ENCODE assay signal across 8 cellular contexts in genomic region chr15:52256366-52256765, GRCh38. TPM values are rescaled to one million over a fixed set of nuclear protein-coding genes. Genes with fewer than 3 reads are reported as not detected.
DNase-seq lines count a peak whose midpoint lies in the region; ATAC-seq and TF ChIP-seq lines count a peak whose summit lies in the region.

No MANE protein-coding gene starts in this region.

- no peak overlapping the region for H3K4me3 ChIP-seq in MG63
- peak overlapping the region; percentile 56 for H3K4me3 ChIP-seq in adipocyte (ENCODE audit: low read length)
- H3K4me3 ChIP-seq in heart right ventricle = peak overlapping the region in 3 of 10 donors; percentile 9 to 15 (median 9)
- no peak overlapping the region for H3K4me3 ChIP-seq in retinal pigment epithelial cell (ENCODE audit: low read length)

- no peaks in the 10 kb centered on the region for H3K27me3 ChIP-seq in MG63
- no peaks in the 10 kb centered on the region for H3K27me3 ChIP-seq in adipocyte (replicated peaks; ENCODE audit: control insufficient read depth, insufficient read depth, low read length)
- H3K27me3 ChIP-seq in heart right ventricle = no peaks in the 10 kb centered on the region

- ATAC-seq in heart right ventricle (peak; percentile 32 to 79 (median 52)), HG03025 (IDR thresholded peaks at IDR 0.05; ENCODE audit: low FRiP score, unreplicated experiment) (no peak)

- H3K36me3 ChIP-seq in MG63 = no peaks in the 10 kb centered on the region
- no peaks in the 10 kb centered on the region for H3K36me3 ChIP-seq in adipocyte (ENCODE audit: control insufficient read depth, insufficient read depth, low read length, severe bottlenecking)
- H3K36me3 ChIP-seq in heart right ventricle = peaks cover 0 to 15% (median 0%) of the 10 kb centered on the region in 9 donors

- H3K9ac ChIP-seq in adipocyte (ENCODE audit: low read length) = peak overlapping the region; percentile 41

- H3K27ac ChIP-seq in heart right ventricle = no peak overlapping the region

- WGBS in heart right ventricle, 2 donors = 7 to 8% methylated on average over 10 of the region's 10 CpGs

- H3K4me1 ChIP-seq in adipocyte (ENCODE audit: control insufficient read depth, insufficient read depth, low read length) (peaks cover 43% of the 10 kb centered on the region), heart right ventricle (peaks cover 0 to 51% (median 18%) of the 10 kb centered on the region in 9 donors)

- H3K9me3 ChIP-seq in MG63 (no peaks in the 10 kb centered on the region), adipocyte (ENCODE audit: control insufficient read depth, low read length) (no peaks in the 10 kb centered on the region), heart right ventricle (no peaks in the 10 kb centered on the region)

- TF ChIP-seq CTCF in heart right ventricle (IDR thresholded peaks at IDR 0.05) = peak; percentile 73 to 82 (median 78)
- peak; percentile 72 for TF ChIP-seq CTCF in retinal pigment epithelial cell (conservative IDR thresholded peaks at IDR 0.05; ENCODE audit: low read depth, low read length)

- intact Hi-C loops in heart right ventricle (cut with DNase I) = loop anchor here in 9 of 10 donors (1.0 to 10.0 kb wide), 8 partner anchors 68 to 479 kb away; partner anchors contain the start of gene ARPP19 (in 2 of the 9)

- DNase-seq in NCI-H2107 (lab: John Stamatoyannopoulos, UW) = peak; percentile 27
- DNase-seq in NCI-H2107 treated with DMSO at 0.1 percent for 48 hours (lab: John Stamatoyannopoulos, UW; ENCODE audit: unreplicated experiment) = no peak
- peak; percentile 54 for DNase-seq in MG63
- peak; percentile 33 to 87 (median 52) for DNase-seq in T-helper 1 cell
- peak; percentile 91 for DNase-seq in adipocyte (ENCODE audit: low read depth)
- peak; percentile 37 to 72 for DNase-seq in heart right ventricle
- DNase-seq in retinal pigment epithelial cell (ENCODE audit: low read depth) = no peak

RNA-seq across cellular contexts. Expression of gene MYO5C, which starts 39.2 kb away (rescaled TPM):
- total RNA-seq in MG63 (2014; rRNA removed; shearing (Covaris generic); ENCODE audit: low replicate concordance) = not detected in 2 replicates
- 1 to 10 TPM in 9 of 10 donors, under 1 TPM in 1; 0.85 to 3.5 (median 2.3) TPM for total RNA-seq in heart right ventricle
- polyA plus RNA-seq in heart right ventricle = 1 to 10 TPM in 1 of 2 donors, under 1 TPM in 1; 0.75 to 1.8 TPM

Comparison
In these comparisons a context has a peak if more than half of its experiments do, and no peak if none do; other contexts are left out.
1. DNase-seq: peak in NCI-H2107 (single experiment), MG63 (single experiment), T-helper 1 cell (5 of 5), adipocyte (single experiment) and heart right ventricle (2 of 2); none in NCI-H2107 treated with DMSO at 0.1 percent for 48 hours (single experiment) and retinal pigment epithelial cell (single experiment).